8 cellular contexts compared by ENCODE assay signal in the genomic region with DNA sequence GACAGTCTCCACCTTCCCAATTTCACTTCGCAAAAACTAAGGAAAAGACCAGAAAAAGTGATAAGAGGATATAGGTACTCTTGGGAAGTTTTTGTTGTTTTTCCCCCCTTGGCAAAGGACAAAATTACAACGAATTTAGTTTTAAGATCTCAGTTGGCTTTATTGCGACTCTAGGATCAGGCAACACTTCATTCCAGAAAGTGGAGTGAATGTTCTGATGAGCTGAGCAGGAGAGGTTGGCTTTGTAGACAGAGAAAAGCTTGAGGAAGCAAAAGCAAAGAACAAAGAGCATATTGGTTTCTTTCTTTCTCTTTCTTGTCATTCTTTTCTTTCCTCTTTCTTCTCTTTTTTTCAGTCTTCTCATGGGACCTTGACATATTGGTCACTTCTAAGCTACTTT. TPM values are rescaled to one million over a fixed set of nuclear protein-coding genes. Genes with fewer than 3 reads are reported as not detected.
DNase-seq lines count a peak whose midpoint lies in the region; ATAC-seq and TF ChIP-seq lines count a peak whose summit lies in the region.

No MANE protein-coding gene starts in this region.

- no peak for TF ChIP-seq CTCF in AG09309 (IDR thresholded peaks at IDR 0.05; ENCODE audit: control insufficient read depth, insufficient read depth, low read depth, low read length, missing control alignments)

- peaks cover 39% of the 10 kb centered on the region for H3K4me1 Mint-ChIP-seq in central memory CD8-positive, alpha-beta T cell
- peaks cover 28 to 40% (median 35%) of the 10 kb centered on the region in 3 donors for H3K4me1 Mint-ChIP-seq in naive B cell

- no peaks in the 10 kb centered on the region for H3K9me3 Mint-ChIP-seq in central memory CD8-positive, alpha-beta T cell
- no peaks in the 10 kb centered on the region for H3K9me3 Mint-ChIP-seq in naive B cell

- H3K36me3 Mint-ChIP-seq in central memory CD8-positive, alpha-beta T cell (ENCODE audit: insufficient read depth) = peaks cover 9% of the 10 kb centered on the region
- peaks cover 0 to 14% of the 10 kb centered on the region in 2 donors for H3K36me3 Mint-ChIP-seq in naive B cell

- DNase-seq in AG09309 (ENCODE audit: low read depth) (no peak), naive B cell (no peak), NCI-H1436 treated with DMSO at 0.1 percent for 48 hours (lab: John Stamatoyannopoulos, UW) (no peak)
- no peak for DNase-seq in Jurkat, Clone E6-1 (ENCODE audit: low read depth, low spot score)
- no peak for DNase-seq in central memory CD8-positive, alpha-beta T cell (ENCODE audit: low spot score in 2 of 2)

- H3K27ac Mint-ChIP-seq in central memory CD8-positive, alpha-beta T cell (ENCODE audit: low read depth) = peak overlapping the region; percentile 94
- peak overlapping the region in 5 of 6 donors; percentile 27 to 93 (median 85) for H3K27ac Mint-ChIP-seq in naive B cell

- no peaks in the 10 kb centered on the region for H3K27me3 Mint-ChIP-seq in central memory CD8-positive, alpha-beta T cell
- H3K27me3 Mint-ChIP-seq in naive B cell = no peaks in the 10 kb centered on the region

- ATAC-seq in central memory CD8-positive, alpha-beta T cell (replicated peaks; ENCODE audit: extremely low read depth, poor library complexity, severe bottlenecking) = no peak
- ATAC-seq in naive B cell (ENCODE audit: low read depth in 2 of 2) = no peak
- no peak for ATAC-seq in GM18511 (IDR thresholded peaks at IDR 0.05; ENCODE audit: unreplicated experiment)
- no peak for ATAC-seq in HG02870 (IDR thresholded peaks at IDR 0.05; ENCODE audit: unreplicated experiment)
- ATAC-seq in GM21723 (IDR thresholded peaks at IDR 0.05; ENCODE audit: unreplicated experiment) = no peak

- peak overlapping the region; percentile 29 for H3K4me3 ChIP-seq in AG09309 (ENCODE audit: control insufficient read depth, low read depth, low read length)
- peak overlapping the region; percentile 86 for H3K4me3 ChIP-seq in Jurkat, Clone E6-1 (ENCODE audit: low read length)

- peak overlapping the region; percentile 91 for H3K4me3 Mint-ChIP-seq in central memory CD8-positive, alpha-beta T cell
- peak overlapping the region; percentile 85 to 99 (median 98) for H3K4me3 Mint-ChIP-seq in naive B cell

RNA-seq across cellular contexts. Expression of gene ZFYVE1, which starts 0.6 kb away (rescaled TPM):
- polyA plus RNA-seq in Jurkat, Clone E6-1 (2012; ENCODE audit: insufficient read depth, insufficient read length) = 12.1 TPM
- polyA plus RNA-seq in naive B cell (ENCODE audit: low read depth in 6 of 6) = 1 to 10 TPM; 5.5 to 9.5 (median 6.8) TPM

RNA-seq across cellular contexts. Expression of gene RBM25, which starts 30.8 kb away (rescaled TPM):
- 108 TPM for polyA plus RNA-seq in Jurkat, Clone E6-1 (2012; ENCODE audit: insufficient read depth, insufficient read length)
- polyA plus RNA-seq in naive B cell (ENCODE audit: low read depth in 6 of 6) = 10 to 100 TPM; 20.6 to 76.8 (median 48.5) TPM
